8 cellular contexts compared by ENCODE assay signal in genomic region chr1:95309031-95309459, GRCh38.
DNase-seq lines count a peak whose midpoint lies in the region; ATAC-seq, FAIRE-seq and TF ChIP-seq lines count a peak whose summit lies in the region.

No MANE protein-coding gene starts in this region.

- WGBS in A549 (ENCODE audit: missing lambda C conversion rate) = 33% methylated on average over 2 of the region's 2 CpGs
- WGBS in H9 (ENCODE audit: extremely low coverage, insufficient read length, low lambda C conversion rate) = no CpG with 5 or more reads among the region's 2 CpGs
- 45% methylated on average over 2 of the region's 2 CpGs for WGBS in esophagus muscularis mucosa

- H3K56ac ChIP-seq in H9 (ENCODE audit: insufficient read length, low read depth, low read length) = no peak overlapping the region

- no peak overlapping the region for H4K5ac ChIP-seq in H9 (ENCODE audit: insufficient read length, low read depth, low read length)

- H2AK5ac ChIP-seq in H9 (ENCODE audit: insufficient read length, low read length) = no peak overlapping the region

- no peak overlapping the region for H3K23ac ChIP-seq in H9 (ENCODE audit: insufficient read length, low read depth, low read length)

- H4K20me1 ChIP-seq in H9 (ENCODE audit: control insufficient read depth, insufficient read depth, insufficient read length) (no peaks in the 10 kb centered on the region), osteoblast (ENCODE audit: insufficient read depth, low read length) (no peaks in the 10 kb centered on the region)

- no peak overlapping the region for H4K8ac ChIP-seq in H9 (replicated peaks; ENCODE audit: insufficient read length, low read depth, low read length)

- H3K4me1 ChIP-seq in A549 (no peaks in the 10 kb centered on the region), H9 (ENCODE audit: insufficient read depth, low read length) (no peaks in the 10 kb centered on the region; the same call in 1 of the 2 replicates), NT2/D1 (ENCODE audit: insufficient read depth, insufficient read length) (no peaks in the 10 kb centered on the region), esophagus muscularis mucosa (peaks cover 0 to 30% (median 23%) of the 10 kb centered on the region in 4 donors), osteoblast (ENCODE audit: insufficient read depth, low read length) (no peaks in the 10 kb centered on the region)

- H3K27me3 Mint-ChIP-seq in H9 (ENCODE audit: low read depth) = no peaks in the 10 kb centered on the region
- peaks cover 19 to 35% of the 10 kb centered on the region in 2 donors for H3K27me3 Mint-ChIP-seq in effector memory CD8-positive, alpha-beta T cell

- H3K27ac ChIP-seq in A549 = no peak overlapping the region
- no peak overlapping the region for H3K27ac ChIP-seq in H9 (ENCODE audit: insufficient read length, low read depth, low read length)
- no peak overlapping the region for H3K27ac ChIP-seq in esophagus muscularis mucosa (replicated peaks in 1 of 4)
- H3K27ac ChIP-seq in osteoblast (ENCODE audit: low read depth, low read length) = no peak overlapping the region

- H3K9me3 Mint-ChIP-seq in H9 = no peaks in the 10 kb centered on the region
- H3K9me3 Mint-ChIP-seq in effector memory CD8-positive, alpha-beta T cell = no peaks in the 10 kb centered on the region

- H3K79me2 ChIP-seq in H9 (ENCODE audit: insufficient read depth, low read length) (no peaks in the 10 kb centered on the region), osteoblast (ENCODE audit: insufficient read depth, low read length) (no peaks in the 10 kb centered on the region)

- H3K9me3 ChIP-seq in A549 (no peaks in the 10 kb centered on the region), H9 (ENCODE audit: control insufficient read depth, low read depth, low read length) (no peaks in the 10 kb centered on the region), NT2/D1 (ENCODE audit: insufficient read depth, low read length) (no peaks in the 10 kb centered on the region), esophagus muscularis mucosa (no peaks in the 10 kb centered on the region), osteoblast (ENCODE audit: low read depth, low read length) (no peaks in the 10 kb centered on the region)

- no peak overlapping the region for H2AFZ ChIP-seq in H9 (ENCODE audit: low read length)
- H2AFZ ChIP-seq in osteoblast (ENCODE audit: low read length) = no peak overlapping the region

- H3K4me3 ChIP-seq in A549 (no peak overlapping the region), NT2/D1 (ENCODE audit: insufficient read length, low read depth) (no peak overlapping the region), esophagus muscularis mucosa (no peak overlapping the region), osteoblast (ENCODE audit: insufficient read depth, low read length) (no peak overlapping the region)

- TF ChIP-seq POLR2A in A549 (IDR thresholded peaks at IDR 0.05; ENCODE audit: low read length) (no peak), esophagus muscularis mucosa (IDR thresholded peaks at IDR 0.05; ENCODE audit: low read depth) (no peak)

- H3K27ac Mint-ChIP-seq in H9 = no peak overlapping the region
- H3K27ac Mint-ChIP-seq in effector memory CD8-positive, alpha-beta T cell = no peak overlapping the region

- peak; percentile 57 to 65 for TF ChIP-seq RAD21 in A549 (conservative IDR thresholded peaks at IDR 0.05 in 1 of 2, IDR thresholded peaks at IDR 0.05 in 1 of 2)

- H3K14ac ChIP-seq in H9 (ENCODE audit: insufficient read depth, low read length) = no peak overlapping the region

- H3K36me3 Mint-ChIP-seq in H9 (ENCODE audit: insufficient read depth in 1 of 3, low read depth in 3 of 3) = no peaks in the 10 kb centered on the region
- no peaks in the 10 kb centered on the region for H3K36me3 Mint-ChIP-seq in effector memory CD8-positive, alpha-beta T cell (ENCODE audit: insufficient read depth)

- no peak overlapping the region for H2BK5ac ChIP-seq in H9 (ENCODE audit: insufficient read length, low read length)

- peaks cover 27% of the 10 kb centered on the region in 2 experiments for H3K4me1 Mint-ChIP-seq in H9
- no peaks in the 10 kb centered on the region for H3K4me1 Mint-ChIP-seq in effector memory CD8-positive, alpha-beta T cell (ENCODE audit: low read depth in 2 of 2)

- no peak overlapping the region for H3T11ph ChIP-seq in H9 (ENCODE audit: low read length)

- intact Hi-C loops in esophagus muscularis mucosa (cut with DNase I) = no loop called here

- peak; percentile 79 to 81; a peak in 5 of 6 replicates for ATAC-seq in A549
- no peak for ATAC-seq in effector memory CD8-positive, alpha-beta T cell (replicated peaks)
- no peak for ATAC-seq in HG02759 (IDR thresholded peaks at IDR 0.05; ENCODE audit: unreplicated experiment)

- H4K91ac ChIP-seq in H9 (ENCODE audit: insufficient read length, low read depth, low read length) = no peak overlapping the region

- H3K27me3 ChIP-seq in H9 (ENCODE audit: insufficient read depth, low read length) = no peaks in the 10 kb centered on the region
- no peaks in the 10 kb centered on the region for H3K27me3 ChIP-seq in NT2/D1 (ENCODE audit: insufficient read depth, insufficient read length)
- H3K27me3 ChIP-seq in esophagus muscularis mucosa = peaks cover 0 to 5% (median 0%) of the 10 kb centered on the region in 4 donors
- peaks cover 4% of the 10 kb centered on the region for H3K27me3 ChIP-seq in osteoblast (ENCODE audit: insufficient read depth, low read length)

- H3K23me2 ChIP-seq in H9 (ENCODE audit: insufficient read length, low read depth, low read length, poor library complexity, severe bottlenecking) = no peaks in the 10 kb centered on the region

- H3K79me1 ChIP-seq in H9 (ENCODE audit: insufficient read depth, low read depth, low read length, poor library complexity, severe bottlenecking) = no peaks in the 10 kb centered on the region

- H2BK15ac ChIP-seq in H9 (ENCODE audit: low read depth, low read length) = no peak overlapping the region

- POLR2A ChIA-PET in A549 (lab: Yijun Ruan, JAX) = no interaction called here

- FAIRE-seq in A549 (lab: Jason Lieb, UNC) = no peak

- H3K4ac ChIP-seq in H9 (ENCODE audit: low read depth, low read length) = no peak overlapping the region

- H3K9ac ChIP-seq in H9 (ENCODE audit: extremely low read depth, insufficient read length, low read length) (no peak overlapping the region), NT2/D1 (ENCODE audit: insufficient read length, low read depth) (no peak overlapping the region)

- no peaks in the 10 kb centered on the region for H3K36me3 ChIP-seq in NT2/D1 (ENCODE audit: insufficient read depth, insufficient read length, low read length)
- no peaks in the 10 kb centered on the region for H3K36me3 ChIP-seq in esophagus muscularis mucosa
- no peaks in the 10 kb centered on the region for H3K36me3 ChIP-seq in osteoblast (ENCODE audit: insufficient read depth, low read length)

- no peak overlapping the region for H2BK12ac ChIP-seq in H9 (ENCODE audit: insufficient read length, low read depth, low read length)

- H2BK120ac ChIP-seq in H9 (ENCODE audit: low read depth, low read length, poor library complexity, severe bottlenecking) = no peak overlapping the region

- DNase-seq in A549 (ENCODE audit: low read depth in 1 of 2, low spot score in 1 of 2) (peak; percentile 8 to 42), H9 (peak; percentile 43), NT2/D1 (ENCODE audit: low read depth, low spot score) (peak; percentile 50), esophagus muscularis mucosa (ENCODE audit: extremely low spot score) (no peak), osteoblast (ENCODE audit: insufficient read length, low spot score, missing footprints) (peak; percentile 21)
- no peak for DNase-seq in effector memory CD8-positive, alpha-beta T cell
- DNase-seq in activated CD4-positive, alpha-beta T cell treated with anti-CD3 and anti-CD28 coated beads for 4 hours = no peak

- H3K18ac ChIP-seq in H9 (ENCODE audit: insufficient read length, low read depth, low read length) = no peak overlapping the region

- H3K4me2 ChIP-seq in A549 (no peak overlapping the region), H9 (ENCODE audit: insufficient read depth, insufficient read length, low read length) (no peak overlapping the region), osteoblast (ENCODE audit: insufficient read depth, low read length) (no peak overlapping the region)

- peak; percentile 46 for TF ChIP-seq CTCF in A549 (IDR thresholded peaks at IDR 0.05)
- peak; percentile 78 for TF ChIP-seq CTCF in H9 (conservative IDR thresholded peaks at IDR 0.05)
- peak; percentile 50 to 81 (median 73) for TF ChIP-seq CTCF in esophagus muscularis mucosa (IDR thresholded peaks at IDR 0.05)
- TF ChIP-seq CTCF in osteoblast (IDR thresholded peaks at IDR 0.05; ENCODE audit: extremely low read depth, low read depth, low read length) = peak; percentile 58

- TF ChIP-seq EP300 in A549 (IDR thresholded peaks at IDR 0.05) (no peak), esophagus muscularis mucosa (IDR thresholded peaks at IDR 0.05) (no peak)

- no peak overlapping the region for H2BK20ac ChIP-seq in H9 (ENCODE audit: low read depth, low read length, poor library complexity, severe bottlenecking)

- CTCF ChIA-PET in A549 (lab: Yijun Ruan, JAX) = interaction anchor here (1.2 to 1.3 kb wide), 2 partner anchors 20 to 36 kb away, joined by 3 to 5 read pairs; no protein-coding TSS in a partner anchor

- no peak overlapping the region for H3K4me3 Mint-ChIP-seq in H9
- H3K4me3 Mint-ChIP-seq in effector memory CD8-positive, alpha-beta T cell = no peak overlapping the region

TF ChIP-seq in A549, 52 proteins besides CTCF, POLR2A, EP300 and RAD21:
- no peak for TF ChIP-seq RNF2 (IDR thresholded peaks at IDR 0.05; ENCODE audit: borderline replicate concordance, low read depth)
- no peak for TF ChIP-seq HDAC2 (IDR thresholded peaks at IDR 0.05)
- TF ChIP-seq NFE2L2 (conservative IDR thresholded peaks at IDR 0.05; ENCODE audit: low read length) = no peak
- TF ChIP-seq JUNB (IDR thresholded peaks at IDR 0.05) = no peak
- no peak for TF ChIP-seq PHF8 (IDR thresholded peaks at IDR 0.05; ENCODE audit: borderline replicate concordance, low read depth)
- TF ChIP-seq KDM1A (IDR thresholded peaks at IDR 0.05; ENCODE audit: low read depth) = no peak

Comparison
In these comparisons a context has a peak if more than half of its experiments do, and no peak if none do; other contexts are left out.
1. ATAC-seq: peak in A549 (2 of 2); none in effector memory CD8-positive, alpha-beta T cell (single experiment) and HG02759 (single experiment).
2. DNase-seq: peak in A549 (2 of 2), H9 (single experiment), NT2/D1 (single experiment) and osteoblast (single experiment); none in esophagus muscularis mucosa (single experiment), effector memory CD8-positive, alpha-beta T cell (0 of 3) and activated CD4-positive, alpha-beta T cell treated with anti-CD3 and anti-CD28 coated beads for 4 hours (0 of 2).
3. Peak in every context shown above with its lines, with median percentiles within 50 percentile points of each other: CTCF ChIP-seq.